ENCODE assay signal across 26 cellular contexts in genomic region chr12:73998894-73999293, GRCh38.
"Had no signal": no experiment of that assay in that cellular context is flagged by ENCODE, and none has a peak within 500 bp of the region (broad histone marks: within the 10 kb centered on the region; RNA-seq: fewer than 3 reads in every experiment).

No MANE protein-coding gene starts in this region.

- H3K9me3 ChIP-seq: ovary, psoas muscle, right lobe of liver, sigmoid colon, stomach, thoracic aorta, thyroid gland, tibial nerve, upper lobe of left lung had no signal

- H3K4me1 ChIP-seq: neural progenitor cell, parathyroid adenoma, psoas muscle, right lobe of liver, sigmoid colon, stomach, thyroid gland, tibial nerve, upper lobe of left lung had no signal

- H3K9ac ChIP-seq: neural progenitor cell, parathyroid adenoma had no signal

- ATAC-seq: naive thymus-derived CD8-positive, alpha-beta T cell; natural killer cell treated with Interleukin-12 subunit alpha and Interleukin-12 subunit beta and Interleukin-15 and Interleukin-18, amount 100 ng/mL, for 72 hours; psoas muscle; right cardiac atrium; right lobe of liver; stimulated activated effector memory CD8-positive, alpha-beta T cell treated with anti-CD3 and anti-CD28 coated beads, Interleukin-12 subunit alpha, Interleukin-12 subunit beta, amount 100 ng/mL, for 72 hours; stimulated activated naive B cell treated with anti-CD40 and anti-IgM and Interleukin-4, amounts not matched to agents 10 μg/mL and 1 μg/mL and 100 μg/mL, for 72 hours had no signal

- H3K36me3 ChIP-seq: neural progenitor cell, ovary, right lobe of liver, sigmoid colon, stomach, thoracic aorta, thyroid gland, tibial nerve, upper lobe of left lung had no signal

- H3K27me3 ChIP-seq: neural progenitor cell, ovary, right lobe of liver, sigmoid colon, stomach, thyroid gland, tibial nerve, upper lobe of left lung had no signal

- H3K4me3 ChIP-seq: neural progenitor cell, ovary, psoas muscle, right lobe of liver, sigmoid colon, stomach, thoracic aorta, thyroid gland, tibial nerve, upper lobe of left lung had no signal

- H3K79me2 ChIP-seq: parathyroid adenoma had no signal

- H3K27ac ChIP-seq: neural progenitor cell, ovary, parathyroid adenoma, psoas muscle, right lobe of liver, sigmoid colon, stomach, thoracic aorta, thyroid gland, tibial nerve, upper lobe of left lung had no signal

- DNase-seq: naive thymus-derived CD8-positive, alpha-beta T cell; nephron progenitor cell; occipital lobe; ovary; posterior cingulate gyrus; psoas muscle; right cardiac atrium; right lobe of liver; sigmoid colon; small intestine; stimulated activated CD4-positive, alpha-beta T cell treated with anti-CD3 and anti-CD28 coated beads, Interleukin-15, amount 100 ng/mL, for 24 hours; stimulated activated CD4-positive, alpha-beta T cell treated with anti-CD3 and anti-CD28 coated beads, Interleukin-2, amount 100 ng/mL, for 24 hours; stimulated activated CD4-positive, alpha-beta T cell treated with anti-CD3 and anti-CD28 coated beads, Interleukin-2, amount 100 ng/mL, for 48 hours; stimulated activated CD4-positive, alpha-beta T cell treated with anti-CD3 and anti-CD28 coated beads, Interleukin-4, amount 100 ng/mL, for 24 hours; stimulated activated naive B cell treated with anti-CD40 and anti-IgM and Interleukin-4, amounts not matched to agents 10 μg/mL and 1 μg/mL and 100 μg/mL, for 72 hours; stimulated activated naive CD4-positive, alpha-beta T cell treated with Interleukin-2 at 50 U/mL for 16 hours; stomach; thyroid gland; trophoblast cell; upper lobe of left lung had no signal

- H2AFZ ChIP-seq: neural progenitor cell, parathyroid adenoma had no signal

- H3K4me2 ChIP-seq: neural progenitor cell had no signal
